Comparison of ENCODE assay signal across 8 cellular contexts in the genomic region with DNA sequence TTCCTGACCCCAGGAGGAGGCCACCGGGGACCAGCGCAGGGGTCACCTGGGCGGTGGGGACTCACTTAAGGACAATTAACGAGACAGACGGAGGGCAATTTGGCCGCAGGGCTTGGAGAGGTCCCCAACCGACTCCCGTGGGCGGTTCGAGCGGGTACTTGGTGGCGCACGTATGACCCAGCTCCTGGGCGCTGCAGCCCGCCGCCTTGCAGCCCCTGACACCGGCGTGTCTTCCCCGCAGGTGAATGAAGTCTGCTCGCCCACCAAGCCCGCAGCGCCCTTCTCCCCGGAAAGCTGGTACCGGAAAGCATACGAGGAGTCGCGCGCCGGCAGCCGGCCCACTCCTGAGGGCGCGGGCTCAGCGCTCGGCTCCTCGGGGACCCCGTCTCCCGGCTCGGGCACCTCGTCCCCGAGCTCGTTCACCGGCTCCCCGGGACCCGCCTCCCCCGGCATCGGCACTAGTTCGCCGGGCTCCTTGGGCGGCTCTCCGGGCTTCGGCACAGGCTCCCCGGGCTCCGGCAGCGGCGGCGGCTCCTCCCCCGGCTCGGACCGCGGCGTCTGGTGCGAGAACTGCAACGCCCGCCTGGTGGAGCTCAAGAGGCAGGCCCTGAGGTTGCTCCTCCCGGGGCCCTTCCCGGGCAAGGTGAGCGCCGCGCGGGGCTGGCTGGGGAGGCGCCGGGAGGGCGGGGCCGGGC. TPM values are rescaled to one million over a fixed set of nuclear protein-coding genes. Genes with fewer than 3 reads are reported as not detected.
DNase-seq lines count a peak whose midpoint lies in the region; ATAC-seq and TF ChIP-seq lines count a peak whose summit lies in the region.

No MANE protein-coding gene starts in this region.

- no TSS peak for BruUV-seq in OCI-LY7 (replicated peaks; lab: Mats Ljungman, UMichigan)

- no peaks in the 10 kb centered on the region for H3K9me2 ChIP-seq in OCI-LY7 (ENCODE audit: insufficient read depth, low read length)

- no peaks in the 10 kb centered on the region for H3K79me2 ChIP-seq in OCI-LY7 (ENCODE audit: insufficient read depth, low read depth, low read length)

- peak; percentile 72 for TF ChIP-seq CTCF in OCI-LY7 (conservative IDR thresholded peaks at IDR 0.05; ENCODE audit: low read length)

- POLR2A ChIA-PET in OCI-LY7 (lab: Charles Lee) = interaction anchor here (0.9 kb wide), 1 partner anchor 504 kb away, joined by 3 read pairs; no protein-coding TSS in a partner anchor

- peak; percentile 96 for ATAC-seq in GM21515 (IDR thresholded peaks at IDR 0.05; ENCODE audit: unreplicated experiment)

- H3K9me3 ChIP-seq in HUES64 (ENCODE audit: insufficient read depth, low read depth, low read length) (no peaks in the 10 kb centered on the region), OCI-LY7 (ENCODE audit: low read length) (no peaks in the 10 kb centered on the region), esophagus (ENCODE audit: control insufficient read depth in 2 of 2, insufficient read depth in 1 of 2, low read depth in 1 of 2, low read length in 1 of 2) (no peaks in the 10 kb centered on the region), muscle layer of colon (ENCODE audit: low read length) (no peaks in the 10 kb centered on the region)

- H3K4me2 ChIP-seq in OCI-LY7 (ENCODE audit: low read length) = peak overlapping the region; percentile 85

- H3K36me3 ChIP-seq in HUES64 (ENCODE audit: insufficient read depth, low read length) (no peaks in the 10 kb centered on the region), OCI-LY7 (ENCODE audit: insufficient read depth, low read length) (no peaks in the 10 kb centered on the region), esophagus (ENCODE audit: control insufficient read depth in 2 of 2, insufficient read depth in 2 of 2, low read length in 1 of 2) (no peaks in the 10 kb centered on the region), muscle layer of colon (ENCODE audit: insufficient read depth, low read length) (no peaks in the 10 kb centered on the region)

- H3K27ac ChIP-seq in HUES64 (ENCODE audit: low read depth, low read length) (no peak overlapping the region), OCI-LY7 (ENCODE audit: low read depth, low read length, poor library complexity, severe bottlenecking) (no peak overlapping the region), esophagus (ENCODE audit: low read depth in 2 of 2, low read length in 1 of 2) (no peak overlapping the region), muscle layer of colon (ENCODE audit: low read depth, low read length) (no peak overlapping the region)

- CTCF ChIA-PET in OCI-LY7 (lab: Charles Lee; ENCODE audit: unreplicated experiment) = interaction anchor here (0.6 kb wide), 1 partner anchor 111 kb away, joined by 3 read pairs; no protein-coding TSS in a partner anchor

- H3K27me3 ChIP-seq in HUES64 (ENCODE audit: insufficient read depth, low read length) = peaks cover 61% of the 10 kb centered on the region
- H3K27me3 ChIP-seq in esophagus (ENCODE audit: control insufficient read depth in 1 of 2, insufficient read depth in 2 of 2, low read length in 2 of 2) = no peaks in the 10 kb centered on the region
- H3K27me3 ChIP-seq in muscle layer of colon (ENCODE audit: control insufficient read depth in 1 of 2, insufficient read depth in 2 of 2, low read length in 2 of 2) = peaks cover 6 to 50% of the 10 kb centered on the region in 2 donors

- H2AFZ ChIP-seq in OCI-LY7 (ENCODE audit: low read length) = peak overlapping the region; percentile 77; the same call in 1 of the 2 replicates

- WGBS in HUES64 = under 1% methylated on average over 74 of the region's 74 CpGs
- WGBS in esophagus, 2 donors = 1% methylated on average over 67 to 74 of the region's 74 CpGs

- intact Hi-C loops in OCI-LY7 (cut with micrococcal nuclease; ENCODE audit: unreplicated experiment) = loop anchor here (5.0 kb wide), 3 partner anchors 226 to 1596 kb away; no protein-coding TSS in a partner anchor

- DNase-seq in D341Med (ENCODE audit: low spot score) = peak; percentile 96
- peak; percentile 85 for DNase-seq in OCI-LY7 (ENCODE audit: low spot score)
- DNase-seq in activated T-cell treated with anti-CD3 and anti-CD28 coated beads for 48 hours (ENCODE audit: low read depth) = peak; percentile 85
- peak; percentile 88 for DNase-seq in stimulated activated CD8-positive, alpha-beta memory T cell treated with anti-CD3 and anti-CD28 coated beads, Interleukin-4, amount 100 ng/mL, for 48 hours

- no peaks in the 10 kb centered on the region for H4K20me1 ChIP-seq in OCI-LY7 (ENCODE audit: insufficient read depth, low read length)

- H3K4me3 ChIP-seq in HUES64 (ENCODE audit: low read length) = peak overlapping the region; percentile 66
- peak overlapping the region; percentile 66 for H3K4me3 ChIP-seq in OCI-LY7 (ENCODE audit: low read depth, low read length, poor library complexity, severe bottlenecking)
- H3K4me3 ChIP-seq in esophagus (ENCODE audit: low read depth in 1 of 2, low read length in 2 of 2) = peak overlapping the region; percentile 42 to 48
- peak overlapping the region; percentile 51 to 58 for H3K4me3 ChIP-seq in muscle layer of colon (ENCODE audit: low read depth in 1 of 2, low read length in 2 of 2)

- H3K4me1 ChIP-seq in HUES64 (ENCODE audit: insufficient read depth, low read length) = peaks cover 12% of the 10 kb centered on the region; the same call in 1 of the 2 replicates
- H3K4me1 ChIP-seq in OCI-LY7 (ENCODE audit: insufficient read depth, low read length, poor library complexity, severe bottlenecking) = peaks cover 7% of the 10 kb centered on the region
- H3K4me1 ChIP-seq in esophagus (ENCODE audit: control insufficient read depth in 2 of 2, insufficient read depth in 2 of 2, low read length in 1 of 2) = peaks cover 7% of the 10 kb centered on the region in 2 donors
- H3K4me1 ChIP-seq in muscle layer of colon (ENCODE audit: insufficient read depth, low read length) = peaks cover 9% of the 10 kb centered on the region

- H3K9ac ChIP-seq in HUES64 (ENCODE audit: low read depth, low read length) = 0 out of 2 replicates have a peak overlapping the region, but pooled peaks have one; percentile 48
- H3K9ac ChIP-seq in muscle layer of colon (ENCODE audit: low read length) = no peak overlapping the region

RNA-seq across cellular contexts. Expression of gene KIF26B, which starts 1.4 kb away (rescaled TPM):
- 2.0 TPM for polyA plus RNA-seq in HUES64 (2013, experiment 1 of 2)
- polyA plus RNA-seq in HUES64 (2013, experiment 2 of 2) = 3.2 TPM
- total RNA-seq in OCI-LY7 (2014; rRNA removed; shearing (Covaris generic)) = not detected in 2 replicates
- not detected in 2 replicates for total RNA-seq in OCI-LY7 (2022)
- polyA plus RNA-seq in esophagus = under 1 TPM; 0.04 to 0.12 TPM
